10 cellular contexts compared by ENCODE assay signal in the genomic region with DNA sequence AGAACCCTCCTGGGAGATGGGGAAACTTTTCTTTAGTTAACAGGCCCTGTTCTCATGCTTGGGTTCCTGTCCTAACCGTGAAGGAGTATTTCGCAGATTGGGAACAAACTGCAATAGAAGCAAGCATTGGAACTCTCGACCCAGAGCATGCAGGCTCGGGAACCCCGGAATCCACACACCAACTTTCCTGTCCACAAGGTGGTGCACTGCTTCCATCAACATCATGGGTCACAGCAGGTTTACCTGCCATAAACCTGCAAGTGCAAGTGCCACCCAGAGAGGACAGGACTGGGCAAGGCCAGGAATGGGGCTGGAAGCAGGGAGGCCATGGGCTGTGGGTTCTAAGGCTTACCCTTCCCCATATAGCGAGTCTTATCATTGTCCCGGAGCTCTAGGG. TPM values are rescaled to one million over a fixed set of nuclear protein-coding genes. Genes with fewer than 3 reads are reported as not detected.
A peak's percentile ranks its signal among the peaks of the same experiment; 100 is the strongest.
DNase-seq lines count a peak whose midpoint lies in the region; ATAC-seq and TF ChIP-seq lines count a peak whose summit lies in the region.
"Had no signal": no experiment of that assay in that cellular context is flagged by ENCODE, and none has a peak within 500 bp of the region (broad histone marks: within the 10 kb centered on the region; RNA-seq: fewer than 3 reads in every experiment).

No MANE protein-coding gene starts in this region.

- peak overlapping the region; percentile 96 for H3K4me3 Mint-ChIP-seq in activated T-cell treated with anti-CD3 and anti-CD28 coated beads, Interleukin-2, amount 50 U/mL, for 4 hours
- peak overlapping the region; percentile 99 for H3K4me3 Mint-ChIP-seq in T-helper 2 cell treated with Interferon-gamma antibody and Interleukin-4, amounts not matched to agents 5 μg/mL and 100 μg/mL, for 36 hours

- peak; percentile 26 for TF ChIP-seq CTCF in fibroblast of mammary gland (conservative IDR thresholded peaks at IDR 0.05; ENCODE audit: control insufficient read depth, insufficient read depth, low read depth, low read length)
- peak in 4 of 6 experiments; percentile 6 to 29 (median 8) for TF ChIP-seq CTCF in thyroid gland (IDR thresholded peaks at IDR 0.05)

- no peak for DNase-seq in activated T-cell treated with anti-CD3 and anti-CD28 coated beads, Interleukin-2, amount 50 U/mL, for 4 hours
- DNase-seq in activated T-cell treated with anti-CD3 and anti-CD28 coated beads for 4 hours (no peak), fibroblast of mammary gland (ENCODE audit: low read depth) (no peak), thyroid gland (no peak), NCI-H2107 (lab: John Stamatoyannopoulos, UW) (no peak), SHP77 treated with DMSO at 0.1 percent for 48 hours (lab: John Stamatoyannopoulos, UW) (no peak), NCI-H146 treated with DMSO at 0.1 percent for 48 hours (lab: John Stamatoyannopoulos, UW; ENCODE audit: unreplicated experiment) (no peak)
- no peak for DNase-seq in T-helper 2 cell treated with Interferon-gamma antibody and Interleukin-4, amounts not matched to agents 5 μg/mL and 100 μg/mL, for 36 hours (ENCODE audit: low spot score)
- DNase-seq: Right ventricle myocardium superior had no signal

- H3K9me3 ChIP-seq in thyroid gland, result no peaks in the 10 kb centered on the region
- H3K9me3 ChIP-seq: right atrium auricular region had no signal

- H3K4me1 Mint-ChIP-seq in activated T-cell treated with anti-CD3 and anti-CD28 coated beads, Interleukin-2, amount 50 U/mL, for 4 hours (ENCODE audit: low read depth), result peaks cover 76% of the 10 kb centered on the region
- peaks cover 65% of the 10 kb centered on the region for H3K4me1 Mint-ChIP-seq in T-helper 2 cell treated with Interferon-gamma antibody and Interleukin-4, amounts not matched to agents 5 μg/mL and 100 μg/mL, for 36 hours (ENCODE audit: low read depth)

- intact Hi-C loops in thyroid gland (cut with DNase I), result no loop called here

- H3K27me3 ChIP-seq in thyroid gland, result no peaks in the 10 kb centered on the region
- H3K27me3 ChIP-seq: right atrium auricular region had no signal

- H3K36me3 Mint-ChIP-seq in activated T-cell treated with anti-CD3 and anti-CD28 coated beads, Interleukin-2, amount 50 U/mL, for 4 hours (ENCODE audit: insufficient read depth), result peaks cover 84% of the 10 kb centered on the region
- H3K36me3 Mint-ChIP-seq in T-helper 2 cell treated with Interferon-gamma antibody and Interleukin-4, amounts not matched to agents 5 μg/mL and 100 μg/mL, for 36 hours (ENCODE audit: low read depth), result peaks cover 93% of the 10 kb centered on the region

- no peak for ATAC-seq in activated T-cell treated with anti-CD3 and anti-CD28 coated beads, Interleukin-2, amount 50 U/mL, for 4 hours

- no peaks in the 10 kb centered on the region for H3K9me3 Mint-ChIP-seq in activated T-cell treated with anti-CD3 and anti-CD28 coated beads, Interleukin-2, amount 50 U/mL, for 4 hours
- no peaks in the 10 kb centered on the region for H3K9me3 Mint-ChIP-seq in T-helper 2 cell treated with Interferon-gamma antibody and Interleukin-4, amounts not matched to agents 5 μg/mL and 100 μg/mL, for 36 hours

- peaks cover 22 to 43% of the 10 kb centered on the region in 2 donors for H3K4me1 ChIP-seq in thyroid gland

- peak overlapping the region in 2 of 3 donors; percentile 0 to 21 for H3K27ac ChIP-seq in thyroid gland
- H3K27ac ChIP-seq: right atrium auricular region had no signal

- no peak for TF ChIP-seq POLR2A in thyroid gland (IDR thresholded peaks at IDR 0.05)

- H3K4me3 ChIP-seq in fibroblast of mammary gland (ENCODE audit: control insufficient read depth, low read depth, low read length), result no peak overlapping the region
- H3K4me3 ChIP-seq in thyroid gland (replicated peaks in 1 of 3), result no peak overlapping the region
- H3K4me3 ChIP-seq: right atrium auricular region had no signal

- H3K27ac Mint-ChIP-seq in T-helper 2 cell treated with Interferon-gamma antibody and Interleukin-4, amounts not matched to agents 5 μg/mL and 100 μg/mL, for 36 hours, result peak overlapping the region; percentile 36

- H3K27me3 Mint-ChIP-seq in activated T-cell treated with anti-CD3 and anti-CD28 coated beads, Interleukin-2, amount 50 U/mL, for 4 hours (ENCODE audit: low read depth), result no peaks in the 10 kb centered on the region
- H3K27me3 Mint-ChIP-seq in T-helper 2 cell treated with Interferon-gamma antibody and Interleukin-4, amounts not matched to agents 5 μg/mL and 100 μg/mL, for 36 hours (ENCODE audit: low read depth), result no peaks in the 10 kb centered on the region

- peaks cover 56 to 67% of the 10 kb centered on the region in 2 donors for H3K36me3 ChIP-seq in thyroid gland

- 92 to 93% methylated on average over 7 of the region's 7 CpGs for WGBS in thyroid gland, 2 donors

RNA-seq across cellular contexts. Expression of a gene that starts 6.9 kb away (rescaled TPM):
- 1,000 to 10,000 TPM; 3,836 to 4,068 (median 3,869) TPM for total RNA-seq in activated T-cell treated with anti-CD3 and anti-CD28 coated beads, Interleukin-2, amount 50 U/mL, for 4 hours
- 100 to 1,000 TPM; 355 to 741 (median 478) TPM for total RNA-seq in thyroid gland

RNA-seq across cellular contexts. Expression of a gene that starts 54.1 kb away (rescaled TPM):
- 10 to 100 TPM; 40.5 to 53.4 (median 47.8) TPM for total RNA-seq in activated T-cell treated with anti-CD3 and anti-CD28 coated beads, Interleukin-2, amount 50 U/mL, for 4 hours
- total RNA-seq in thyroid gland, result 100 to 1,000 TPM; 118 to 244 (median 131) TPM

Comparison
In these comparisons a context has a peak if more than half of its experiments do, and no peak if none do; other contexts are left out.
1. RNA of a gene that starts 6.9 kb away (total RNA-seq): 3,836 to 4,068 TPM in activated T-cell treated with anti-CD3 and anti-CD28 coated beads, Interleukin-2, amount 50 U/mL, for 4 hours; 355 to 741 TPM in thyroid gland; every median in the first group is over 4 times any median in the second.